In genomic region chr14:62528296-62528695, GRCh38 we compare ENCODE assay signal across 19 cellular contexts.
DNase-seq lines count a peak whose midpoint lies in the region; ATAC-seq and TF ChIP-seq lines count a peak whose summit lies in the region.
"Had no signal": no experiment of that assay in that cellular context is flagged by ENCODE, and none has a peak within 500 bp of the region (broad histone marks: within the 10 kb centered on the region; RNA-seq: fewer than 3 reads in every experiment).

No MANE protein-coding gene starts in this region.

- no peak overlapping the region for H3K18ac ChIP-seq in IMR-90 (ENCODE audit: low read depth, low read length)

- dilution Hi-C loops in IMR-90 (cut with HindIII; ENCODE audit: low sequenced_read_pairs, unreplicated experiment): no loop called here

- no peak overlapping the region for H3K27ac ChIP-seq in IMR-90 (ENCODE audit: insufficient read depth, low read length)

- no TSS peak for BruUV-seq in IMR-90 (replicated peaks; lab: Mats Ljungman, UMichigan)

- no peak overlapping the region for H3K4me2 ChIP-seq in IMR-90 (ENCODE audit: low read depth, low read length)

- no peak overlapping the region for H3K23ac ChIP-seq in IMR-90 (ENCODE audit: low read depth, low read length)

- H2AFZ ChIP-seq in IMR-90 (replicated peaks; ENCODE audit: low read length, poor library complexity): no peak overlapping the region

- intact Hi-C loops in IMR-90 (cut with micrococcal nuclease): no loop called here

- no peaks in the 10 kb centered on the region for H3K79me1 ChIP-seq in IMR-90 (ENCODE audit: low read depth in 1 of 2, low read length in 2 of 2)

- H4K5ac ChIP-seq in IMR-90 (ENCODE audit: low read depth, low read length): no peak overlapping the region

- peak; percentile 18 for DNase-seq in IMR-90
- peak; percentile 2 for DNase-seq in astrocyte of the spinal cord (ENCODE audit: low read depth, low spot score)
- peak; percentile 5 for DNase-seq in fibroblast of pulmonary artery (ENCODE audit: low read depth)
- DNase-seq in activated CD4-positive, alpha-beta T cell treated with anti-CD3 and anti-CD28 coated beads for 1 hour: no peak
- no peak for DNase-seq in natural killer cell treated with Interleukin-12 subunit alpha and Interleukin-12 subunit beta and Interleukin-15 and Interleukin-18, amount 100 ng/mL, for 72 hours (ENCODE audit: low spot score)
- no peak for DNase-seq in G401 (ENCODE audit: low spot score)
- DNase-seq in DMS 273 (lab: John Stamatoyannopoulos, UW; ENCODE audit: unreplicated experiment): no peak
- DNase-seq: ACHN; BE2C; C1 segment of cervical spinal cord; CD4-positive, CD25-positive, alpha-beta regulatory T cell; CD8-positive, alpha-beta memory T cell; COR-L47; DMS153; DMS79; GOT3; H7 had no signal

- CTCF ChIA-PET in IMR-90 (lab: Yijun Ruan, JAX): no interaction called here

- H2BK5ac ChIP-seq in IMR-90 (ENCODE audit: low read depth, low read length, poor library complexity, severe bottlenecking): no peak overlapping the region

- H3K27me3 Mint-ChIP-seq in natural killer cell treated with Interleukin-12 subunit alpha and Interleukin-12 subunit beta and Interleukin-15 and Interleukin-18, amount 100 ng/mL, for 72 hours: no peaks in the 10 kb centered on the region
- H3K27me3 Mint-ChIP-seq: CD4-positive, CD25-positive, alpha-beta regulatory T cell; CD8-positive, alpha-beta memory T cell had no signal

- H3K27me3 ChIP-seq in IMR-90 (ENCODE audit: control insufficient read depth, insufficient read depth, low read length): no peaks in the 10 kb centered on the region
- H3K27me3 ChIP-seq: BE2C had no signal

- H3K36me3 Mint-ChIP-seq in natural killer cell treated with Interleukin-12 subunit alpha and Interleukin-12 subunit beta and Interleukin-15 and Interleukin-18, amount 100 ng/mL, for 72 hours: no peaks in the 10 kb centered on the region
- H3K36me3 Mint-ChIP-seq: CD4-positive, CD25-positive, alpha-beta regulatory T cell; CD8-positive, alpha-beta memory T cell had no signal

- H3K4me3 ChIP-seq in IMR-90 (ENCODE audit: insufficient read depth, low read depth, low read length): no peak overlapping the region
- no peak overlapping the region for H3K4me3 ChIP-seq in astrocyte of the spinal cord (ENCODE audit: low read depth, low read length)
- H3K4me3 ChIP-seq in fibroblast of pulmonary artery (replicated peaks; ENCODE audit: low read depth, low read length): no peak overlapping the region
- H3K4me3 ChIP-seq: GM12878 had no signal

- peaks cover 19% of the 10 kb centered on the region for H3K9me3 Mint-ChIP-seq in natural killer cell treated with Interleukin-12 subunit alpha and Interleukin-12 subunit beta and Interleukin-15 and Interleukin-18, amount 100 ng/mL, for 72 hours

- H3K14ac ChIP-seq in IMR-90 (replicated peaks; ENCODE audit: low read depth, low read length): no peak overlapping the region

- no peaks in the 10 kb centered on the region for H3K36me3 ChIP-seq in IMR-90 (ENCODE audit: control insufficient read depth, insufficient read depth, low read length)
- H3K36me3 ChIP-seq: BE2C had no signal

- no peaks in the 10 kb centered on the region for H3K9me3 ChIP-seq in IMR-90 (ENCODE audit: control insufficient read depth, insufficient read depth, low read length)
- H3K9me3 ChIP-seq: BE2C had no signal

- no peak overlapping the region for H2AK9ac ChIP-seq in IMR-90 (replicated peaks; ENCODE audit: low read depth, low read length, poor library complexity)

- H3K56ac ChIP-seq in IMR-90 (ENCODE audit: extremely low read depth, insufficient read depth, low read length): no peak overlapping the region

- H3K4me1 Mint-ChIP-seq in natural killer cell treated with Interleukin-12 subunit alpha and Interleukin-12 subunit beta and Interleukin-15 and Interleukin-18, amount 100 ng/mL, for 72 hours (ENCODE audit: low read depth in 2 of 2): no peaks in the 10 kb centered on the region
- H3K4me1 Mint-ChIP-seq: CD4-positive, CD25-positive, alpha-beta regulatory T cell; CD8-positive, alpha-beta memory T cell had no signal

- no peak for TF ChIP-seq RAD21 in IMR-90 (IDR thresholded peaks at IDR 0.05; ENCODE audit: low read length)

- no peaks in the 10 kb centered on the region for H3K4me1 ChIP-seq in IMR-90 (ENCODE audit: control insufficient read depth, insufficient read depth, low read length)
- H3K4me1 ChIP-seq: BE2C had no signal

- TF ChIP-seq POLR2A in IMR-90 (IDR thresholded peaks at IDR 0.05; ENCODE audit: low read depth, low read length): no peak

- no peak for ATAC-seq in IMR-90 (ENCODE audit: low read depth)
- ATAC-seq in natural killer cell treated with Interleukin-12 subunit alpha and Interleukin-12 subunit beta and Interleukin-15 and Interleukin-18, amount 100 ng/mL, for 72 hours: no peak
- ATAC-seq: GM12878, HepG2 had no signal

- no peak overlapping the region for H2BK20ac ChIP-seq in IMR-90 (ENCODE audit: low read depth, low read length)

- no peak overlapping the region for H4K8ac ChIP-seq in IMR-90 (ENCODE audit: low read depth in 2 of 2, low read length in 2 of 2)

- in situ Hi-C loops in IMR-90 (cut with MboI; ENCODE audit: low sequenced_read_pairs): no loop called here
- in situ Hi-C loops in astrocyte of the spinal cord (cut with HindIII; ENCODE audit: low sequenced_read_pairs): no loop called here
- in situ Hi-C loops in G401 (cut with HindIII; ENCODE audit: low sequenced_read_pairs): no loop called here

- H2BK120ac ChIP-seq in IMR-90 (ENCODE audit: low read depth, low read length): no peak overlapping the region

- H3K4ac ChIP-seq in IMR-90 (ENCODE audit: low read depth, low read length): no peak overlapping the region

- no peak overlapping the region for H2BK15ac ChIP-seq in IMR-90 (ENCODE audit: low read depth, low read length)

- H3K27ac Mint-ChIP-seq in natural killer cell treated with Interleukin-12 subunit alpha and Interleukin-12 subunit beta and Interleukin-15 and Interleukin-18, amount 100 ng/mL, for 72 hours: no peak overlapping the region
- H3K27ac Mint-ChIP-seq: CD4-positive, CD25-positive, alpha-beta regulatory T cell; CD8-positive, alpha-beta memory T cell had no signal

- H3K9me1 ChIP-seq in IMR-90 (ENCODE audit: insufficient read depth, low read length): no peaks in the 10 kb centered on the region

- WGBS in IMR-90 (ENCODE audit: extremely low coverage in 2 of 2, insufficient read length in 1 of 2), 2 experiments: no CpG with 5 or more reads among the region's 1 CpG

- H2AK5ac ChIP-seq in IMR-90 (ENCODE audit: low read depth, low read length): no peak overlapping the region

- TF ChIP-seq CTCF in IMR-90 (conservative IDR thresholded peaks at IDR 0.05; ENCODE audit: low read depth, low read length) (no peak), astrocyte of the spinal cord (IDR thresholded peaks at IDR 0.05; ENCODE audit: low read depth, low read length) (no peak), fibroblast of pulmonary artery (IDR thresholded peaks at IDR 0.05; ENCODE audit: low read length, missing control alignments) (no peak)

- H4K20me1 ChIP-seq in IMR-90 (ENCODE audit: insufficient read depth, low read length): no peaks in the 10 kb centered on the region

- H3K9ac ChIP-seq in IMR-90 (ENCODE audit: low read depth, low read length): no peak overlapping the region

- no peak overlapping the region for H4K91ac ChIP-seq in IMR-90 (ENCODE audit: insufficient read depth, low read depth, low read length)

- POLR2A ChIA-PET in IMR-90 (lab: Charles Lee; ENCODE audit: unreplicated experiment): no interaction called here

- H3K4me3 Mint-ChIP-seq in natural killer cell treated with Interleukin-12 subunit alpha and Interleukin-12 subunit beta and Interleukin-15 and Interleukin-18, amount 100 ng/mL, for 72 hours: no peak overlapping the region
- H3K4me3 Mint-ChIP-seq: CD4-positive, CD25-positive, alpha-beta regulatory T cell; CD8-positive, alpha-beta memory T cell had no signal

TF ChIP-seq in IMR-90, 13 proteins besides CTCF, POLR2A, EP300 and RAD21:
- TF ChIP-seq RCOR1 (IDR thresholded peaks at IDR 0.05; ENCODE audit: insufficient replicate concordance, low read length) (no peak), RFX5 (IDR thresholded peaks at IDR 0.05; ENCODE audit: low read depth, low read length) (no peak), MAZ (IDR thresholded peaks at IDR 0.05; ENCODE audit: borderline replicate concordance, low read depth, low read length) (no peak), BHLHE40 (IDR thresholded peaks at IDR 0.05; ENCODE audit: low read depth, low read length) (no peak), MXI1 (IDR thresholded peaks at IDR 0.05; ENCODE audit: borderline replicate concordance, low read depth, low read length) (no peak), FOS (IDR thresholded peaks at IDR 0.05; ENCODE audit: low read depth, low read length) (no peak), ELK1 (IDR thresholded peaks at IDR 0.05; ENCODE audit: borderline replicate concordance, low read depth, low read length) (no peak), NFE2L2 (IDR thresholded peaks at IDR 0.05; ENCODE audit: low read depth, low read length) (no peak), SMC3 (IDR thresholded peaks at IDR 0.05; ENCODE audit: low read depth, low read length) (no peak), CEBPB (IDR thresholded peaks at IDR 0.05; ENCODE audit: low read depth, low read length) (no peak), MAFK (IDR thresholded peaks at IDR 0.05; ENCODE audit: low read depth, low read length) (no peak), USF2 (IDR thresholded peaks at IDR 0.05; ENCODE audit: low read depth, low read length) (no peak), CHD1 (IDR thresholded peaks at IDR 0.05; ENCODE audit: low read depth, low read length) (no peak)

Comparison
In these comparisons a context has a peak if more than half of its experiments do, and no peak if none do; other contexts are left out.
1. DNase-seq: peak in IMR-90 (single experiment), astrocyte of the spinal cord (single experiment) and fibroblast of pulmonary artery (single experiment); none in activated CD4-positive, alpha-beta T cell treated with anti-CD3 and anti-CD28 coated beads for 1 hour (single experiment), natural killer cell treated with Interleukin-12 subunit alpha and Interleukin-12 subunit beta and Interleukin-15 and Interleukin-18, amount 100 ng/mL, for 72 hours (single experiment), G401 (single experiment) and DMS 273 (single experiment).